ENCODE assay signal across 19 cellular contexts in genomic region chr7:70700055-70700934, GRCh38.
A peak's percentile ranks its signal among the peaks of the same experiment; 100 is the strongest.
DNase-seq lines count a peak whose midpoint lies in the region; TF ChIP-seq lines count a peak whose summit lies in the region.
"Had no signal": no experiment of that assay in that cellular context is flagged by ENCODE, and none has a peak within 500 bp of the region (broad histone marks: within the 10 kb centered on the region; RNA-seq: fewer than 3 reads in every experiment).

No MANE protein-coding gene starts in this region.

- CTCF ChIA-PET in HEK293 (lab: Yijun Ruan, JAX), result interaction anchor here (0.6 to 1.0 kb wide), 4 partner anchors 16 to 1576 kb away, joined by 3 to 5 read pairs (median 4); no protein-coding TSS in a partner anchor

- H3K9ac ChIP-seq in iPS-20b (ENCODE audit: low read depth, low read length), result peak overlapping the region; percentile 30; the same call in 1 of the 2 replicates

- H3K36me3 ChIP-seq in HEK293 (ENCODE audit: control insufficient read depth in 2 of 2, insufficient read depth in 1 of 2, low read length in 2 of 2) (peaks cover 11 to 21% of the 10 kb centered on the region in 2 experiments; a peak in 2 of 3 replicates), SJCRH30 (peaks cover 55% of the 10 kb centered on the region), iPS-20b (ENCODE audit: insufficient read depth, low read depth, low read length) (peaks cover 64% of the 10 kb centered on the region)
- H3K36me3 ChIP-seq: BE2C had no signal

- POLR2A ChIA-PET in HEK293 (lab: Yijun Ruan, JAX), result no interaction called here

- H3K9me3 ChIP-seq in HEK293 (ENCODE audit: control insufficient read depth, insufficient read depth, low read depth, low read length) (no peaks in the 10 kb centered on the region), SJCRH30 (replicated peaks) (no peaks in the 10 kb centered on the region), iPS-20b (ENCODE audit: insufficient read depth, low read depth, low read length) (no peaks in the 10 kb centered on the region)
- H3K9me3 ChIP-seq: BE2C, stomach, upper lobe of right lung had no signal

- DNase-seq in NCI-H1436 treated with DMSO at 0.1 percent for 48 hours (lab: John Stamatoyannopoulos, UW), result peak; percentile 40
- peak; percentile 30 to 80 for DNase-seq in SJCRH30
- DNase-seq in kidney glomerular epithelial cell (lab: John Stamatoyannopoulos, UW), result no peak
- DNase-seq in medulla oblongata (ENCODE audit: extremely low spot score), result no peak
- DNase-seq in hippocampal formation (lab: John Stamatoyannopoulos, UW), result no peak
- DNase-seq in EL, result no peak
- DNase-seq: activated naive CD4-positive, alpha-beta T cell treated with anti-CD3 and anti-CD28 coated beads, Interleukin-2, amount 10 ng/mL, durations not matched to agents 7 days and 5 days; BE2C; cortex of kidney; DMS 273 treated with DMSO at 0.1 percent for 48 hours; erythroblast; IMR-90; midbrain; right cardiac atrium; Right ventricle myocardium superior; stomach; upper lobe of right lung had no signal

- no peak for TF ChIP-seq CTCF in HEK293 (tag by site-specific recombination; IDR thresholded peaks at IDR 0.05)

- H3K27ac ChIP-seq in HEK293 (ENCODE audit: extremely low read depth, low read depth, low read length), result no peak overlapping the region; the same call in 1 of the 2 replicates
- peak overlapping the region; percentile 2; the same call in 1 of the 2 replicates for H3K27ac ChIP-seq in SJCRH30
- H3K27ac ChIP-seq in iPS-20b (ENCODE audit: low read length), result peak overlapping the region; percentile 3
- H3K27ac ChIP-seq: stomach, upper lobe of right lung had no signal

- H3K27me3 ChIP-seq in SJCRH30, result no peaks in the 10 kb centered on the region
- peaks cover 3% of the 10 kb centered on the region; the same call in 1 of the 2 replicates for H3K27me3 ChIP-seq in iPS-20b (ENCODE audit: insufficient read depth, low read length)
- H3K27me3 ChIP-seq: upper lobe of right lung had no signal

- no peak overlapping the region for H3K4me3 ChIP-seq in HEK293 (ENCODE audit: low read depth, low read length)
- H3K4me3 ChIP-seq in SJCRH30, result no peak overlapping the region
- peak overlapping the region; percentile 90 for H3K4me3 ChIP-seq in iPS-20b (ENCODE audit: low read length)
- H3K4me3 ChIP-seq: stomach, upper lobe of right lung had no signal

- H3K4me1 ChIP-seq in HEK293 (ENCODE audit: control insufficient read depth, insufficient read depth, low read length), result peaks cover 42% of the 10 kb centered on the region
- H3K4me1 ChIP-seq in SJCRH30, result peaks cover 28% of the 10 kb centered on the region
- peaks cover 69% of the 10 kb centered on the region for H3K4me1 ChIP-seq in iPS-20b (ENCODE audit: insufficient read depth, low read length)
- H3K4me1 ChIP-seq: BE2C had no signal

TF ChIP-seq in HEK293, 187 proteins besides CTCF, POLR2A, EP300 and RAD21:
- no peak for TF ChIP-seq ZNF692 (tag by site-specific recombination; IDR thresholded peaks at IDR 0.05)
- no peak for TF ChIP-seq MEIS1 (CRISPR knock-in tag; IDR thresholded peaks at IDR 0.05; ENCODE audit: borderline replicate concordance)
- no peak for TF ChIP-seq WT1 (tag by site-specific recombination; IDR thresholded peaks at IDR 0.05)
- no peak for TF ChIP-seq ZNF302 (tag by site-specific recombination; IDR thresholded peaks at IDR 0.05; ENCODE audit: low read depth)
- no peak for TF ChIP-seq PRDM1 (tag by site-specific recombination; IDR thresholded peaks at IDR 0.05)
- TF ChIP-seq ZNF555 (tag by site-specific recombination; conservative IDR thresholded peaks at IDR 0.05), result no peak
- TF ChIP-seq ZFP3 (tag by site-specific recombination; IDR thresholded peaks at IDR 0.05; ENCODE audit: low read depth), result 0 out of 2 replicates have a peak, but pooled peaks have one; percentile 2

Comparison
In these comparisons a context has a peak if more than half of its experiments do, and no peak if none do; other contexts are left out.
1. DNase-seq: peak in NCI-H1436 treated with DMSO at 0.1 percent for 48 hours (single experiment) and SJCRH30 (2 of 2); none in kidney glomerular epithelial cell (single experiment), medulla oblongata (single experiment), hippocampal formation (0 of 2) and EL (single experiment).